8 cellular contexts compared by ENCODE assay signal in genomic region chr9:2620876-2621677, GRCh38. TPM values are rescaled to one million over a fixed set of nuclear protein-coding genes. Genes with fewer than 3 reads are reported as not detected.
DNase-seq lines count a peak whose midpoint lies in the region; ATAC-seq, FAIRE-seq and TF ChIP-seq lines count a peak whose summit lies in the region.

No MANE protein-coding gene starts in this region.

- ATAC-seq in GM18520 (IDR thresholded peaks at IDR 0.05; ENCODE audit: unreplicated experiment): no peak

- peak overlapping the region; percentile 92 for H3K4me3 Mint-ChIP-seq in astrocyte (ENCODE audit: unreplicated experiment)

- no peaks in the 10 kb centered on the region for H4K20me1 ChIP-seq in astrocyte (ENCODE audit: insufficient read depth, low read length)

- H3K4me1 ChIP-seq in astrocyte (ENCODE audit: insufficient read depth, low read length): peaks cover 8% of the 10 kb centered on the region

- H3K79me2 ChIP-seq in astrocyte (ENCODE audit: insufficient read depth, low read length): peaks cover 3% of the 10 kb centered on the region

- H3K4me2 ChIP-seq in astrocyte (ENCODE audit: low read length): peak overlapping the region; percentile 90

- H2AFZ ChIP-seq in astrocyte (ENCODE audit: low read depth, low read length): peak overlapping the region; percentile 72

- CTCF ChIA-PET in HEK293T (lab: Yijun Ruan, JAX): no interaction called here

- no peaks in the 10 kb centered on the region for H3K9me3 Mint-ChIP-seq in astrocyte (ENCODE audit: unreplicated experiment)

- TF ChIP-seq CTCF in astrocyte (IDR thresholded peaks at IDR 0.05; ENCODE audit: insufficient read depth, low read depth, low read length): no peak

- H3K36me3 ChIP-seq in astrocyte (ENCODE audit: insufficient read depth, low read length): no peaks in the 10 kb centered on the region

- DNase-seq in EL (peak; percentile 89), HEK293T (ENCODE audit: extremely low spot score) (peak; percentile 67), NAMALWA (ENCODE audit: low spot score) (peak; percentile 47), SK-N-DZ (ENCODE audit: low spot score) (peak; percentile 80), astrocyte (ENCODE audit: low read depth) (peak; percentile 65), hippocampal formation (lab: John Stamatoyannopoulos, UW) (peak; percentile 61 to 75), putamen (ENCODE audit: low spot score) (peak; percentile 83)

- H3K9ac ChIP-seq in astrocyte (ENCODE audit: low read length): peak overlapping the region; percentile 36

- H3K27ac Mint-ChIP-seq in astrocyte (ENCODE audit: unreplicated experiment): peak overlapping the region; percentile 95

- no peaks in the 10 kb centered on the region for H3K36me3 Mint-ChIP-seq in astrocyte (ENCODE audit: low read depth, unreplicated experiment)

- H3K27me3 ChIP-seq in astrocyte (ENCODE audit: insufficient read depth, low read length): peaks cover 28% of the 10 kb centered on the region

- no peak for FAIRE-seq in astrocyte (lab: Jason Lieb, UNC)

- H3K4me3 ChIP-seq in astrocyte (ENCODE audit: insufficient read depth, low read depth, low read length): peak overlapping the region; percentile 53

- H3K9me3 ChIP-seq in astrocyte (ENCODE audit: insufficient read depth, low read depth, low read length): no peaks in the 10 kb centered on the region

- H3K4me1 Mint-ChIP-seq in astrocyte (ENCODE audit: low read depth, unreplicated experiment): peaks cover 20% of the 10 kb centered on the region

- H3K27me3 Mint-ChIP-seq in astrocyte (ENCODE audit: low read depth, unreplicated experiment): peaks cover 8% of the 10 kb centered on the region

- POLR2A ChIA-PET in HEK293T (lab: Yijun Ruan, JAX): no interaction called here

- no peak overlapping the region for H3K27ac ChIP-seq in astrocyte (ENCODE audit: low read depth, low read length)

TF ChIP-seq in HEK293T, 16 proteins besides CTCF, POLR2A, EP300 and RAD21:
- no peak for TF ChIP-seq HDGF (IDR thresholded peaks at IDR 0.05; ENCODE audit: borderline replicate concordance)
- TF ChIP-seq FOXM1 (IDR thresholded peaks at IDR 0.05; ENCODE audit: borderline replicate concordance): no peak
- no peak for TF ChIP-seq BHLHE40 (IDR thresholded peaks at IDR 0.05; ENCODE audit: borderline replicate concordance)
- TF ChIP-seq NFRKB (IDR thresholded peaks at IDR 0.05): no peak
- TF ChIP-seq FOXA1 (IDR thresholded peaks at IDR 0.05): no peak
- TF ChIP-seq SP1 (IDR thresholded peaks at IDR 0.05): no peak
- TF ChIP-seq CTBP1 (IDR thresholded peaks at IDR 0.05; ENCODE audit: borderline replicate concordance): no peak
- TF ChIP-seq L3MBTL2 (conservative IDR thresholded peaks at IDR 0.05): no peak; the same call in 1 of the 2 replicates

RNA-seq across cellular contexts. Expression of gene VLDLR, which starts 0.5 kb away (rescaled TPM):
- polyA plus RNA-seq in SK-N-DZ (2014; cell fraction: cytosol; rRNA removed): 8.7 and 10.3 TPM in 2 replicates
- polyA plus RNA-seq in SK-N-DZ (2014; cell fraction: nucleus; rRNA removed): 22.7 and 22.9 TPM in 2 replicates
- 52.3 and 63.2 TPM in 2 replicates for total RNA-seq in astrocyte
